ENCODE assay signal across 13 cellular contexts in genomic region chr5:36363101-36363500, GRCh38.
DNase-seq lines count a peak whose midpoint lies in the region; ATAC-seq and TF ChIP-seq lines count a peak whose summit lies in the region.
"Had no signal": no experiment of that assay in that cellular context is flagged by ENCODE, and none has a peak within 500 bp of the region (broad histone marks: within the 10 kb centered on the region; RNA-seq: fewer than 3 reads in every experiment).

No MANE protein-coding gene starts in this region.

- no peaks in the 10 kb centered on the region for H4K20me1 ChIP-seq in fibroblast of lung (ENCODE audit: control insufficient read depth, extremely low read depth, insufficient read depth, low read length)
- H4K20me1 ChIP-seq in hepatocyte (ENCODE audit: insufficient read depth, poor library complexity, severe bottlenecking), result no peaks in the 10 kb centered on the region

- H3K4me3 ChIP-seq in RWPE2 (ENCODE audit: severe bottlenecking) (no peak overlapping the region), fibroblast of lung (replicated peaks in 1 of 4; ENCODE audit: control extremely low read depth in 1 of 4, insufficient read depth in 1 of 4, low read depth in 3 of 4, low read length in 4 of 4) (no peak overlapping the region), retinal pigment epithelial cell (ENCODE audit: low read length) (no peak overlapping the region), hepatocyte (no peak overlapping the region)
- H3K4me3 ChIP-seq: thyroid gland had no signal

- no peak overlapping the region for H3K4me3 Mint-ChIP-seq in activated naive CD4-positive, alpha-beta T cell treated with anti-CD3 and anti-CD28 coated beads for 36 hours
- H3K4me3 Mint-ChIP-seq: activated CD8-positive, alpha-beta memory T cell treated with anti-CD3 and anti-CD28 coated beads, Interleukin-2, amount 10 ng/mL, durations not matched to agents 7 days and 5 days had no signal

- no peak overlapping the region for H3K27ac Mint-ChIP-seq in activated naive CD4-positive, alpha-beta T cell treated with anti-CD3 and anti-CD28 coated beads for 36 hours
- H3K27ac Mint-ChIP-seq: activated CD8-positive, alpha-beta memory T cell treated with anti-CD3 and anti-CD28 coated beads, Interleukin-2, amount 10 ng/mL, durations not matched to agents 7 days and 5 days had no signal

- H3K9ac ChIP-seq in fibroblast of lung (ENCODE audit: insufficient read depth, low read length), result no peak overlapping the region

- H3K27ac ChIP-seq in RWPE2 (ENCODE audit: poor library complexity, severe bottlenecking) (peak overlapping the region; percentile 1), fibroblast of lung (ENCODE audit: insufficient read depth, low read length) (no peak overlapping the region), hepatocyte (no peak overlapping the region)
- H3K27ac ChIP-seq: thyroid gland had no signal

- H3K4me2 ChIP-seq in fibroblast of lung (ENCODE audit: extremely low read depth, insufficient read depth, low read length) (no peak overlapping the region), hepatocyte (no peak overlapping the region)

- peak; percentile 92 for ATAC-seq in RWPE2 (ENCODE audit: low read depth)
- ATAC-seq: activated CD8-positive, alpha-beta memory T cell treated with anti-CD3 and anti-CD28 coated beads, Interleukin-2, amount 10 ng/mL, durations not matched to agents 7 days and 5 days had no signal

- no peaks in the 10 kb centered on the region for H3K79me2 ChIP-seq in fibroblast of lung (ENCODE audit: control insufficient read depth, insufficient read depth, low read length)
- no peaks in the 10 kb centered on the region for H3K79me2 ChIP-seq in hepatocyte

- H3K9me3 ChIP-seq in RWPE2 (ENCODE audit: severe bottlenecking), result no peaks in the 10 kb centered on the region
- no peaks in the 10 kb centered on the region for H3K9me3 ChIP-seq in fibroblast of lung (ENCODE audit: control insufficient read depth, insufficient read depth, low read depth, low read length)
- H3K9me3 ChIP-seq in hepatocyte (ENCODE audit: low read depth), result no peaks in the 10 kb centered on the region
- H3K9me3 ChIP-seq: thyroid gland had no signal

- H2AFZ ChIP-seq in fibroblast of lung (ENCODE audit: low read length) (no peak overlapping the region), hepatocyte (no peak overlapping the region)

- H3K9me2 ChIP-seq in hepatocyte (replicated peaks; ENCODE audit: insufficient read depth), result no peaks in the 10 kb centered on the region

- no peaks in the 10 kb centered on the region for H3K36me3 ChIP-seq in RWPE2 (ENCODE audit: low read depth)
- no peaks in the 10 kb centered on the region for H3K36me3 ChIP-seq in fibroblast of lung (ENCODE audit: control insufficient read depth, insufficient read depth, low read length)
- no peaks in the 10 kb centered on the region for H3K36me3 ChIP-seq in hepatocyte (replicated peaks; ENCODE audit: insufficient read depth, low read depth)
- H3K36me3 ChIP-seq: thyroid gland had no signal

- peaks cover 9% of the 10 kb centered on the region for H3K4me1 ChIP-seq in RWPE2 (ENCODE audit: insufficient read depth, poor library complexity, severe bottlenecking)
- H3K4me1 ChIP-seq in fibroblast of lung (ENCODE audit: control insufficient read depth, extremely low read depth, insufficient read depth, low read length), result no peaks in the 10 kb centered on the region
- H3K4me1 ChIP-seq in hepatocyte (ENCODE audit: insufficient read depth), result peaks cover 4% of the 10 kb centered on the region

- intact Hi-C loops in activated naive CD4-positive, alpha-beta T cell treated with anti-CD3 and anti-CD28 coated beads for 36 hours (cut with micrococcal nuclease), result no loop called here

- TF ChIP-seq CTCF in RWPE2 (IDR thresholded peaks at IDR 0.05; ENCODE audit: poor library complexity, severe bottlenecking), result peak; percentile 42
- no peak for TF ChIP-seq CTCF in fibroblast of lung (conservative IDR thresholded peaks at IDR 0.05 in 1 of 2, IDR thresholded peaks at IDR 0.05 in 1 of 2; ENCODE audit: low read depth in 1 of 2, low read length in 2 of 2)
- TF ChIP-seq CTCF in retinal pigment epithelial cell (conservative IDR thresholded peaks at IDR 0.05; ENCODE audit: low read depth, low read length), result peak; percentile 16
- TF ChIP-seq CTCF in hepatocyte (IDR thresholded peaks at IDR 0.05; ENCODE audit: poor library complexity), result no peak

- CTCF ChIA-PET in activated naive CD4-positive, alpha-beta T cell treated with anti-CD3 and anti-CD28 coated beads for 36 hours (lab: Charles Lee), result no interaction called here

- H3K27me3 ChIP-seq in RWPE2 (ENCODE audit: insufficient read depth, poor library complexity, severe bottlenecking) (no peaks in the 10 kb centered on the region), fibroblast of lung (ENCODE audit: control insufficient read depth, insufficient read depth, low read length) (no peaks in the 10 kb centered on the region), hepatocyte (no peaks in the 10 kb centered on the region)
- H3K27me3 ChIP-seq: thyroid gland had no signal

- 100% methylated on average over 1 of the region's 1 CpG for WGBS in hepatocyte (ENCODE audit: low lambda C conversion rate, missing lambda C conversion rate)

- H3K4me1 Mint-ChIP-seq in activated naive CD4-positive, alpha-beta T cell treated with anti-CD3 and anti-CD28 coated beads for 36 hours (ENCODE audit: low read depth), result no peaks in the 10 kb centered on the region

- no peaks in the 10 kb centered on the region for H3K36me3 Mint-ChIP-seq in activated naive CD4-positive, alpha-beta T cell treated with anti-CD3 and anti-CD28 coated beads for 36 hours (ENCODE audit: low read depth)
- H3K36me3 Mint-ChIP-seq: activated CD8-positive, alpha-beta memory T cell treated with anti-CD3 and anti-CD28 coated beads, Interleukin-2, amount 10 ng/mL, durations not matched to agents 7 days and 5 days had no signal

- H3K27me3 Mint-ChIP-seq in activated naive CD4-positive, alpha-beta T cell treated with anti-CD3 and anti-CD28 coated beads for 36 hours (ENCODE audit: low read depth), result no peaks in the 10 kb centered on the region

- H3K9me3 Mint-ChIP-seq in activated naive CD4-positive, alpha-beta T cell treated with anti-CD3 and anti-CD28 coated beads for 36 hours, result no peaks in the 10 kb centered on the region

- DNase-seq in H4 (ENCODE audit: low spot score) (peak; percentile 80), RWPE2 (ENCODE audit: low spot score) (no peak), fibroblast of lung (ENCODE audit: low read depth in 2 of 2) (peak; percentile 28 to 93), retinal pigment epithelial cell (ENCODE audit: low read depth) (peak; percentile 8), middle frontal gyrus (ENCODE audit: extremely low spot score, low spot score) (no peak), hepatocyte (ENCODE audit: low spot score) (no peak), NCI-H524 treated with DMSO at 0.1 percent for 48 hours (lab: John Stamatoyannopoulos, UW) (no peak)
- DNase-seq in activated naive CD4-positive, alpha-beta T cell treated with anti-CD3 and anti-CD28 coated beads for 36 hours, result no peak
- DNase-seq: activated CD8-positive, alpha-beta memory T cell treated with anti-CD3 and anti-CD28 coated beads, Interleukin-2, amount 10 ng/mL, durations not matched to agents 7 days and 5 days; DMS79; NCI-H748 treated with DMSO at 0.1 percent for 48 hours; T-helper 1 cell; thyroid gland had no signal

Comparison
In these comparisons a context has a peak if more than half of its experiments do, and no peak if none do; other contexts are left out.
1. DNase-seq: peak in H4 (single experiment), fibroblast of lung (2 of 2) and retinal pigment epithelial cell (single experiment); none in RWPE2 (single experiment), activated naive CD4-positive, alpha-beta T cell treated with anti-CD3 and anti-CD28 coated beads for 36 hours (single experiment), middle frontal gyrus (single experiment), hepatocyte (single experiment) and NCI-H524 treated with DMSO at 0.1 percent for 48 hours (single experiment).
2. CTCF ChIP-seq: peak in RWPE2 (single experiment) and retinal pigment epithelial cell (single experiment); none in fibroblast of lung (0 of 2) and hepatocyte (single experiment).